9 cellular contexts compared by ENCODE assay signal in the genomic region with DNA sequence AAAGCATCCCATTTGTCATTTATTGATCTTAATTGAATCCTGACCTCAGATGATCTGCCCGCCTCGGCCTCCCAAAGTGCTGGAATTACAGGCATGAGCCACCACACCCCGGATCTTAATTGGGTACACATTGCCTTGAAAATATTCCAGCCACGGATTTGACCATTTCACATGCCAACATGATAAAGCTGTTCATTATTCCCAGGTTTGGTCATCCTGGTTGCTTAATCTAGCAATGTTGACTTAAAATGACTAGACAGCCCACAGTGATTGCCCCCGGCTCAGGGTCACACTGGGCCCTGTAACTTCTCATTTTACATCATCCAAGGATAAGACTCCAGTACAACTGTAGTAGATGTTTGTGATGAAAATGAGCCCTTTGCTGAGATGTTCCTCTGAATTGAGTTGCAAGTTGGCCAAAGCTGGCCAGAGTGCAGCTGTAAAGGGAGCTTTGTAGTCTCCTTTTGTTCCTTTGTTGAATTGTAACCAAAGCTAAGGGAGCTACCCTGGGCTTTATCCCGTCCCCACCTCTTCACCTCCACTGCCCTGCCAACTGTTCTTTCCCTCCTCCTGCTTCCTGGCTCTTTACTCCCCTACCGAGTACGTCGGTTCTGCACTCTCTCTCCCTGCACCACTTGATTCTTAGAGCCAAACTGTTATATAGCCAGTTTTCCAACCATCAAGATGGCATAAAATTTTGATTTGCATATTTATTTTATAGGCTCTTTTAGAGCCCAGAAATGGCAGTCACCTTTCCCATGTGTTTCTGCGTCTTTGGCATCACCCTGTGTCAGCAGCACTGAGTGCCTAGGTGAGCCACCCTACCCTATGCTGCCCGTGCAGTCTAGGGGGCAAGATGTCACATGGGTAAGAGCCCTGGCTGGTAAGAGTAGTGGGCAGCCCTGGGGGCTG.
DNase-seq lines count a peak whose midpoint lies in the region; ATAC-seq and TF ChIP-seq lines count a peak whose summit lies in the region.
"Had no signal": no experiment of that assay in that cellular context is flagged by ENCODE, and none has a peak within 500 bp of the region (broad histone marks: within the 10 kb centered on the region; RNA-seq: fewer than 3 reads in every experiment).

No MANE protein-coding gene starts in this region.

- no peaks in the 10 kb centered on the region for H4K20me1 ChIP-seq in HCT116 (ENCODE audit: insufficient read depth)

- H3K4me1 ChIP-seq in HCT116 (ENCODE audit: control insufficient read depth in 1 of 2, insufficient read depth in 2 of 2, low read length in 2 of 2): peaks cover 13 to 20% of the 10 kb centered on the region in 2 experiments; a peak in 2 of 4 replicates
- peaks cover 12 to 33% (median 13%) of the 10 kb centered on the region in 4 donors for H3K4me1 ChIP-seq in liver (ENCODE audit: control insufficient read depth in 4 of 4, insufficient read depth in 4 of 4, low read length in 3 of 4)
- peaks cover 12% of the 10 kb centered on the region for H3K4me1 ChIP-seq in A673 (ENCODE audit: insufficient read depth, low read length, poor library complexity, severe bottlenecking)
- H3K4me1 ChIP-seq: parathyroid adenoma had no signal

- TF ChIP-seq RAD21 in HCT116 (IDR thresholded peaks at IDR 0.05; ENCODE audit: low read depth) (no peak), liver (IDR thresholded peaks at IDR 0.05) (peak; percentile 31 to 65)

- H3K4me1 Mint-ChIP-seq in activated naive CD8-positive, alpha-beta T cell treated with anti-CD3 and anti-CD28 coated beads, Interleukin-2, amount 10 ng/mL, durations not matched to agents 7 days and 5 days: peaks cover 61% of the 10 kb centered on the region

- no peaks in the 10 kb centered on the region for H3K27me3 ChIP-seq in HCT116 (ENCODE audit: insufficient read depth, low read length)
- no peaks in the 10 kb centered on the region for H3K27me3 ChIP-seq in liver (ENCODE audit: control insufficient read depth in 4 of 4, insufficient read depth in 4 of 4, low read length in 3 of 4)
- H3K27me3 ChIP-seq in A673 (replicated peaks; ENCODE audit: insufficient read depth, low read depth, low read length, poor library complexity): no peaks in the 10 kb centered on the region

- no peak for TF ChIP-seq POLR2A in HCT116 (IDR thresholded peaks at IDR 0.05; ENCODE audit: borderline replicate concordance, extremely low read depth, insufficient read depth, insufficient read length)

- ATAC-seq in HCT116 (no peak), HG02884 (IDR thresholded peaks at IDR 0.05; ENCODE audit: unreplicated experiment) (no peak)
- no peak for ATAC-seq in activated naive CD8-positive, alpha-beta T cell treated with anti-CD3 and anti-CD28 coated beads, Interleukin-2, amount 10 ng/mL, durations not matched to agents 7 days and 5 days (ENCODE audit: low read depth)

- BruUV-seq in HCT116 (replicated peaks; lab: Mats Ljungman, UMichigan) (no TSS peak), A673 (replicated peaks; lab: Mats Ljungman, UMichigan) (no TSS peak)

- no peak overlapping the region for H3K9ac ChIP-seq in HCT116 (ENCODE audit: low read length)
- H3K9ac ChIP-seq in liver (ENCODE audit: low read depth in 1 of 2, low read length in 2 of 2): no peak overlapping the region
- H3K9ac ChIP-seq: parathyroid adenoma had no signal

- H2AFZ ChIP-seq in HCT116 (ENCODE audit: low read depth, low read length, poor library complexity, severe bottlenecking): no peak overlapping the region
- H2AFZ ChIP-seq: parathyroid adenoma had no signal

- RAD21 ChIA-PET in HCT116 (lab: Charles Lee; ENCODE audit: low non-redundant PET in 1 of 2, low total read pairs in 2 of 2, uncharacterized antibody in 2 of 2, unreplicated experiment in 2 of 2): no interaction called here

- peaks cover 64% of the 10 kb centered on the region for H3K36me3 Mint-ChIP-seq in activated naive CD8-positive, alpha-beta T cell treated with anti-CD3 and anti-CD28 coated beads, Interleukin-2, amount 10 ng/mL, durations not matched to agents 7 days and 5 days

- peak overlapping the region; percentile 95 for H3K27ac Mint-ChIP-seq in activated naive CD8-positive, alpha-beta T cell treated with anti-CD3 and anti-CD28 coated beads, Interleukin-2, amount 10 ng/mL, durations not matched to agents 7 days and 5 days

- TF ChIP-seq CTCF in HCT116 (IDR thresholded peaks at IDR 0.05 in 2 of 3, conservative IDR thresholded peaks at IDR 0.05 in 1 of 3; ENCODE audit: borderline replicate concordance in 1 of 3, insufficient read depth in 1 of 3, low read depth in 2 of 3, low read length in 2 of 3) (no peak), liver (IDR thresholded peaks at IDR 0.05; ENCODE audit: low read depth, low read length, missing input control) (peak; percentile 4), A673 (conservative IDR thresholded peaks at IDR 0.05; ENCODE audit: low read depth, low read length) (no peak)

- no peaks in the 10 kb centered on the region for H3K79me2 ChIP-seq in HCT116 (ENCODE audit: insufficient read depth, low read length)
- H3K79me2 ChIP-seq: parathyroid adenoma had no signal

- POLR2A ChIA-PET in HCT116 (lab: Charles Lee) (interaction anchor here (1.4 to 1.5 kb wide), 3 partner anchors 9 to 17 kb away, joined by 3 to 6 read pairs (median 4); no protein-coding TSS in a partner anchor), A673 (lab: Charles Lee; ENCODE audit: low non-redundant PET) (no interaction called here)
- POLR2A ChIA-PET in activated naive CD8-positive, alpha-beta T cell treated with anti-CD3 and anti-CD28 coated beads, Interleukin-2, amount 10 ng/mL, durations not matched to agents 7 days and 5 days (lab: Charles Lee): interaction anchor here (0.7 to 3.2 kb wide), 8 partner anchors 12 to 142 kb away, joined by 3 to 10 read pairs (median 5); a partner anchor contains a TSS

- WGBS in liver: 42% methylated on average over 11 of the region's 11 CpGs

- DNase-seq in A172 (ENCODE audit: low spot score) (peak; percentile 90), HCT116 (ENCODE audit: low read depth, low spot score) (no peak), dermis blood vessel endothelial cell (no peak), A673 (ENCODE audit: low spot score) (no peak), RPMI8226 (no peak)
- DNase-seq in activated naive CD8-positive, alpha-beta T cell treated with anti-CD3 and anti-CD28 coated beads, Interleukin-2, amount 10 ng/mL, durations not matched to agents 7 days and 5 days: no peak

- H3K9me2 ChIP-seq in HCT116 (ENCODE audit: insufficient read depth): no peaks in the 10 kb centered on the region

- no peaks in the 10 kb centered on the region for H3K9me3 Mint-ChIP-seq in activated naive CD8-positive, alpha-beta T cell treated with anti-CD3 and anti-CD28 coated beads, Interleukin-2, amount 10 ng/mL, durations not matched to agents 7 days and 5 days

- no peak overlapping the region for H3K4me3 ChIP-seq in HCT116 (replicated peaks in 1 of 2; ENCODE audit: low read depth in 1 of 2, low read length in 2 of 2)
- no peak overlapping the region for H3K4me3 ChIP-seq in liver (ENCODE audit: low read depth in 1 of 3, low read length in 3 of 3)
- no peak overlapping the region for H3K4me3 ChIP-seq in A673 (ENCODE audit: low read depth, low read length, poor library complexity, severe bottlenecking)

- no peak overlapping the region for H3K4me2 ChIP-seq in HCT116 (ENCODE audit: low read length)

- no peaks in the 10 kb centered on the region for H3K9me3 ChIP-seq in HCT116 (ENCODE audit: control insufficient read depth in 1 of 2, insufficient read depth in 1 of 2, low read depth in 1 of 2, low read length in 2 of 2)
- H3K9me3 ChIP-seq in liver (ENCODE audit: control insufficient read depth in 4 of 4, low read length in 3 of 4): no peaks in the 10 kb centered on the region
- no peaks in the 10 kb centered on the region for H3K9me3 ChIP-seq in A673 (ENCODE audit: low read depth, low read length, poor library complexity, severe bottlenecking)

- peak overlapping the region; percentile 44 for H3K4me3 Mint-ChIP-seq in activated naive CD8-positive, alpha-beta T cell treated with anti-CD3 and anti-CD28 coated beads, Interleukin-2, amount 10 ng/mL, durations not matched to agents 7 days and 5 days

- CTCF ChIA-PET in HCT116 (lab: Charles Lee): no interaction called here
- CTCF ChIA-PET in A673 (lab: Charles Lee): no interaction called here

- no peaks in the 10 kb centered on the region for H3K27me3 Mint-ChIP-seq in activated naive CD8-positive, alpha-beta T cell treated with anti-CD3 and anti-CD28 coated beads, Interleukin-2, amount 10 ng/mL, durations not matched to agents 7 days and 5 days

- H3K36me3 ChIP-seq in HCT116 (ENCODE audit: control insufficient read depth in 1 of 2, insufficient read depth in 2 of 2, low read length in 2 of 2) (no peaks in the 10 kb centered on the region), liver (ENCODE audit: control insufficient read depth in 4 of 4, insufficient read depth in 3 of 4, low read depth in 1 of 4, low read length in 3 of 4) (no peaks in the 10 kb centered on the region), A673 (ENCODE audit: insufficient read depth, low read length, poor library complexity, severe bottlenecking) (no peaks in the 10 kb centered on the region)

- no peak overlapping the region for H3K27ac ChIP-seq in HCT116 (ENCODE audit: low read depth, low read length)
- H3K27ac ChIP-seq in liver (ENCODE audit: low read depth in 1 of 2, low read length in 2 of 2): peak overlapping the region; percentile 95 to 98
- no peak overlapping the region for H3K27ac ChIP-seq in A673 (ENCODE audit: low read depth, low read length, poor library complexity, severe bottlenecking)
- H3K27ac ChIP-seq: parathyroid adenoma had no signal

- intact Hi-C loops in HCT116 (cut with micrococcal nuclease): no loop called here
- intact Hi-C loops in A673 (cut with micrococcal nuclease; ENCODE audit: unreplicated experiment): no loop called here

TF ChIP-seq in HCT116, 20 proteins besides CTCF, POLR2A, EP300 and RAD21:
- TF ChIP-seq EZH2 (IDR thresholded peaks at IDR 0.05) (no peak), CEBPB (IDR thresholded peaks at IDR 0.05; ENCODE audit: low read depth) (peak; percentile 13; the same call in 1 of the 2 replicates)

TF ChIP-seq in liver, 16 proteins besides CTCF, POLR2A, EP300 and RAD21 (continues in another document):
- TF ChIP-seq TAF1 (conservative IDR thresholded peaks at IDR 0.05) (no peak), RXRA (IDR thresholded peaks at IDR 0.05) (peak; percentile 94 to 95), EGR1 (IDR thresholded peaks at IDR 0.05; ENCODE audit: low read depth in 2 of 2) (peak; percentile 30 to 63)

Comparison
In these comparisons a context has a peak if more than half of its experiments do, and no peak if none do; other contexts are left out.
1. H3K27ac ChIP-seq: peak in liver (2 of 2); none in HCT116 (single experiment) and A673 (single experiment).